12 cellular contexts compared by ENCODE assay signal in genomic region chr7:123824754-123825067, GRCh38. TPM values are rescaled to one million over a fixed set of nuclear protein-coding genes. Genes with fewer than 3 reads are reported as not detected.
DNase-seq lines count a peak whose midpoint lies in the region; ATAC-seq and TF ChIP-seq lines count a peak whose summit lies in the region.
"Had no signal": no experiment of that assay in that cellular context is flagged by ENCODE, and none has a peak within 500 bp of the region (broad histone marks: within the 10 kb centered on the region; RNA-seq: fewer than 3 reads in every experiment).

No MANE protein-coding gene starts in this region.

- no peak overlapping the region for H3K23ac ChIP-seq in mesenchymal stem cell (ENCODE audit: low read length in 2 of 2)

- H3K36me3 Mint-ChIP-seq in T-helper 1 cell treated with Interleukin-12 subunit alpha and Interleukin-12 subunit beta and Interleukin-4 antibody, amounts not matched to agents 30 μg/mL and 1 μg/mL, for 36 hours (ENCODE audit: low read depth), result no peaks in the 10 kb centered on the region
- H3K36me3 Mint-ChIP-seq in effector memory CD8-positive, alpha-beta T cell (ENCODE audit: insufficient read depth), result no peaks in the 10 kb centered on the region

- no peak overlapping the region for H2BK5ac ChIP-seq in mesenchymal stem cell (ENCODE audit: low read depth, low read length, poor library complexity, severe bottlenecking)

- H2AK5ac ChIP-seq in mesenchymal stem cell (ENCODE audit: low read length, severe bottlenecking), result no peak overlapping the region

- no peak for TF ChIP-seq CTCF in left ventricle myocardium inferior (IDR thresholded peaks at IDR 0.05; ENCODE audit: borderline replicate concordance)

- no peak overlapping the region for H2BK12ac ChIP-seq in mesenchymal stem cell (ENCODE audit: low read length in 2 of 2)

- no peak overlapping the region for H3K4me2 ChIP-seq in mesenchymal stem cell (ENCODE audit: low read length, poor library complexity, severe bottlenecking)

- H3K4me1 ChIP-seq in mesenchymal stem cell (ENCODE audit: control insufficient read depth, insufficient read depth, low read depth, low read length), result no peaks in the 10 kb centered on the region
- no peaks in the 10 kb centered on the region for H3K4me1 ChIP-seq in left ventricle myocardium inferior
- H3K4me1 ChIP-seq: SJCRH30 had no signal

- no peak overlapping the region for H4K8ac ChIP-seq in mesenchymal stem cell (ENCODE audit: low read length)

- DNase-seq in T-helper 1 cell (no peak), NCI-H2029 (lab: John Stamatoyannopoulos, UW) (peak; percentile 81), mesenchymal stem cell (peak; percentile 1), left ventricle myocardium inferior (no peak), substantia nigra (lab: John Stamatoyannopoulos, UW) (no peak)
- DNase-seq in effector memory CD8-positive, alpha-beta T cell, result no peak
- DNase-seq: IMR-90, SJCRH30 had no signal

- no peak overlapping the region for H2BK15ac ChIP-seq in mesenchymal stem cell (ENCODE audit: low read depth, poor library complexity, severe bottlenecking)

- H3K18ac ChIP-seq in mesenchymal stem cell (ENCODE audit: low read depth in 1 of 2, low read length in 2 of 2), result no peak overlapping the region

- H2BK120ac ChIP-seq in mesenchymal stem cell (ENCODE audit: low read depth, low read length), result no peak overlapping the region

- H3K36me3 ChIP-seq in mesenchymal stem cell (ENCODE audit: control insufficient read depth in 1 of 2, insufficient read depth in 2 of 2, low read depth in 1 of 2, low read length in 2 of 2) (no peaks in the 10 kb centered on the region), left ventricle myocardium inferior (no peaks in the 10 kb centered on the region)
- H3K36me3 ChIP-seq: SJCRH30 had no signal

- H3K9me3 ChIP-seq in mesenchymal stem cell (ENCODE audit: control insufficient read depth, low read length), result no peaks in the 10 kb centered on the region
- H3K9me3 ChIP-seq in left ventricle myocardium inferior (replicated peaks), result no peaks in the 10 kb centered on the region
- H3K9me3 ChIP-seq: SJCRH30 had no signal

- H3K4me3 ChIP-seq in mesenchymal stem cell (ENCODE audit: insufficient read depth in 1 of 2, low read depth in 1 of 2, low read length in 2 of 2) (no peak overlapping the region), left ventricle myocardium inferior (no peak overlapping the region)
- H3K4me3 ChIP-seq: SJCRH30 had no signal

- H3K27me3 ChIP-seq in mesenchymal stem cell (ENCODE audit: control insufficient read depth in 1 of 2, insufficient read depth in 1 of 2, low read length in 2 of 2) (no peaks in the 10 kb centered on the region), left ventricle myocardium inferior (ENCODE audit: low read depth) (no peaks in the 10 kb centered on the region)
- H3K27me3 ChIP-seq: SJCRH30 had no signal

- no peak overlapping the region for H3K14ac ChIP-seq in mesenchymal stem cell (ENCODE audit: low read length in 2 of 2)

- no peak overlapping the region for H2AFZ ChIP-seq in mesenchymal stem cell (ENCODE audit: low read depth, low read length)

- H3K9me3 Mint-ChIP-seq in T-helper 1 cell treated with Interleukin-12 subunit alpha and Interleukin-12 subunit beta and Interleukin-4 antibody, amounts not matched to agents 30 μg/mL and 1 μg/mL, for 36 hours, result no peaks in the 10 kb centered on the region
- no peaks in the 10 kb centered on the region for H3K9me3 Mint-ChIP-seq in effector memory CD8-positive, alpha-beta T cell

- peak; percentile 31 for ATAC-seq in HG02763 (IDR thresholded peaks at IDR 0.05; ENCODE audit: unreplicated experiment)
- ATAC-seq in effector memory CD8-positive, alpha-beta T cell (replicated peaks), result no peak

- peak overlapping the region; percentile 29 for H3K4me3 Mint-ChIP-seq in T-helper 1 cell treated with Interleukin-12 subunit alpha and Interleukin-12 subunit beta and Interleukin-4 antibody, amounts not matched to agents 30 μg/mL and 1 μg/mL, for 36 hours
- H3K4me3 Mint-ChIP-seq in effector memory CD8-positive, alpha-beta T cell, result no peak overlapping the region

- no peaks in the 10 kb centered on the region for H3K79me1 ChIP-seq in mesenchymal stem cell (replicated peaks; ENCODE audit: low read length, poor library complexity, severe bottlenecking)

- peaks cover 12% of the 10 kb centered on the region for H3K4me1 Mint-ChIP-seq in T-helper 1 cell treated with Interleukin-12 subunit alpha and Interleukin-12 subunit beta and Interleukin-4 antibody, amounts not matched to agents 30 μg/mL and 1 μg/mL, for 36 hours (ENCODE audit: low read depth)
- peaks cover 4 to 5% of the 10 kb centered on the region in 2 donors for H3K4me1 Mint-ChIP-seq in effector memory CD8-positive, alpha-beta T cell (ENCODE audit: low read depth in 2 of 2)

- no peak overlapping the region for H4K91ac ChIP-seq in mesenchymal stem cell (ENCODE audit: low read length)

- no peak overlapping the region for H3K4ac ChIP-seq in mesenchymal stem cell (ENCODE audit: low read depth in 1 of 2, low read length in 2 of 2)

- H3K9ac ChIP-seq in mesenchymal stem cell (ENCODE audit: low read length), result no peak overlapping the region

- intact Hi-C loops in left ventricle myocardium inferior (cut with micrococcal nuclease), result no loop called here

- peaks cover 8% of the 10 kb centered on the region for H3K27me3 Mint-ChIP-seq in T-helper 1 cell treated with Interleukin-12 subunit alpha and Interleukin-12 subunit beta and Interleukin-4 antibody, amounts not matched to agents 30 μg/mL and 1 μg/mL, for 36 hours (ENCODE audit: low read depth)
- H3K27me3 Mint-ChIP-seq in effector memory CD8-positive, alpha-beta T cell, result peaks cover 15 to 31% of the 10 kb centered on the region in 2 donors

- H3K27ac ChIP-seq in mesenchymal stem cell (ENCODE audit: low read length, poor library complexity, severe bottlenecking) (no peak overlapping the region), left ventricle myocardium inferior (replicated peaks) (no peak overlapping the region), substantia nigra (ENCODE audit: low read depth, low read length, poor library complexity, severe bottlenecking) (no peak overlapping the region)
- H3K27ac ChIP-seq: SJCRH30 had no signal

- peak overlapping the region; percentile 64 for H3K27ac Mint-ChIP-seq in T-helper 1 cell treated with Interleukin-12 subunit alpha and Interleukin-12 subunit beta and Interleukin-4 antibody, amounts not matched to agents 30 μg/mL and 1 μg/mL, for 36 hours
- H3K27ac Mint-ChIP-seq in effector memory CD8-positive, alpha-beta T cell, result no peak overlapping the region

- WGBS in mesenchymal stem cell, result no CpG with 5 or more reads among the region's 1 CpG

RNA-seq across cellular contexts. Expression of gene HYAL4, which starts 20.3 kb away (rescaled TPM):
- not detected for polyA plus RNA-seq in mesenchymal stem cell (2013, experiment 1 of 2)
- not detected for polyA plus RNA-seq in mesenchymal stem cell (2013, experiment 2 of 2)
- not detected for total RNA-seq in left ventricle myocardium inferior
- total RNA-seq: IMR-90, SJCRH30, urinary bladder had no signal
- polyA plus RNA-seq: esophagus, IMR-90, urinary bladder had no signal

Comparison
In these comparisons a context has a peak if more than half of its experiments do, and no peak if none do; other contexts are left out.
1. DNase-seq: peak in NCI-H2029 (single experiment) and mesenchymal stem cell (single experiment); none in T-helper 1 cell (0 of 5), effector memory CD8-positive, alpha-beta T cell (0 of 3), left ventricle myocardium inferior (single experiment) and substantia nigra (0 of 49).